In genomic region chr5:14076566-14076965, GRCh38 we compare ENCODE assay signal across 30 cellular contexts.
"Had no signal": no experiment of that assay in that cellular context is flagged by ENCODE, and none has a peak within 500 bp of the region (broad histone marks: within the 10 kb centered on the region; RNA-seq: fewer than 3 reads in every experiment).

No MANE protein-coding gene starts in this region.

- FAIRE-seq: small intestine had no signal

- H3K36me3 ChIP-seq: ovary, right lobe of liver, sigmoid colon, suprapubic skin, tibial artery, transverse colon, upper lobe of right lung, uterus had no signal

- H3K4me1 Mint-ChIP-seq: naive thymus-derived CD8-positive, alpha-beta T cell; neural crest cell; stimulated activated memory B cell treated with anti-CD40 and anti-IgM and Interleukin-4, amounts not matched to agents 10 μg/mL and 1 μg/mL and 100 μg/mL, for 72 hours; stimulated activated naive CD8-positive, alpha-beta T cell treated with anti-CD3 and anti-CD28 coated beads, Interleukin-15, amount 100 ng/mL, for 72 hours had no signal

- H3K27ac ChIP-seq: ovary, parathyroid adenoma, psoas muscle, right lobe of liver, sigmoid colon, suprapubic skin, testis, tibial artery, transverse colon, upper lobe of right lung, uterus had no signal

- H3K4me3 Mint-ChIP-seq: naive thymus-derived CD8-positive, alpha-beta T cell; natural killer cell treated with Interleukin-12 subunit alpha and Interleukin-12 subunit beta and Interleukin-15 and Interleukin-18, amount 100 ng/mL, for 72 hours; nephron progenitor cell; neural crest cell; stimulated activated memory B cell treated with anti-CD40 and anti-IgM and Interleukin-4, amounts not matched to agents 10 μg/mL and 1 μg/mL and 100 μg/mL, for 72 hours; stimulated activated naive CD8-positive, alpha-beta T cell treated with anti-CD3 and anti-CD28 coated beads, Interleukin-15, amount 100 ng/mL, for 72 hours; type B pancreatic cell had no signal

- DNase-seq: naive thymus-derived CD8-positive, alpha-beta T cell; nephron progenitor cell; occipital lobe; ovary; posterior cingulate gyrus; psoas muscle; right cardiac atrium; right lobe of liver; sigmoid colon; small intestine; stimulated activated CD4-positive, alpha-beta T cell treated with anti-CD3 and anti-CD28 coated beads, Interleukin-15, amount 100 ng/mL, for 24 hours; stimulated activated CD4-positive, alpha-beta T cell treated with anti-CD3 and anti-CD28 coated beads, Interleukin-2, amount 100 ng/mL, for 24 hours; stimulated activated CD4-positive, alpha-beta T cell treated with anti-CD3 and anti-CD28 coated beads, Interleukin-2, amount 100 ng/mL, for 48 hours; stimulated activated CD4-positive, alpha-beta T cell treated with anti-CD3 and anti-CD28 coated beads, Interleukin-4, amount 100 ng/mL, for 24 hours; stimulated activated naive CD4-positive, alpha-beta T cell; stimulated activated naive CD8-positive, alpha-beta T cell treated with anti-CD3 and anti-CD28 coated beads, Interleukin-15, amount 100 ng/mL, for 72 hours; stimulated activated naive CD8-positive, alpha-beta T cell treated with anti-CD3 and anti-CD28 coated beads, Interleukin-15, Interleukin-2, amounts not matched to agents 100 U/mL and 50 U/mL, for 24 hours; substantia nigra; testis; tibial artery; transverse colon; upper lobe of right lung; uterus had no signal

- H3K36me3 Mint-ChIP-seq: naive thymus-derived CD8-positive, alpha-beta T cell; natural killer cell treated with Interleukin-12 subunit alpha and Interleukin-12 subunit beta and Interleukin-15 and Interleukin-18, amount 100 ng/mL, for 72 hours; stimulated activated memory B cell treated with anti-CD40 and anti-IgM and Interleukin-4, amounts not matched to agents 10 μg/mL and 1 μg/mL and 100 μg/mL, for 72 hours; type B pancreatic cell had no signal

- H3K27ac Mint-ChIP-seq: naive thymus-derived CD8-positive, alpha-beta T cell; natural killer cell treated with Interleukin-12 subunit alpha and Interleukin-12 subunit beta and Interleukin-15 and Interleukin-18, amount 100 ng/mL, for 72 hours; nephron progenitor cell; progenitor cell of endocrine pancreas; stimulated activated memory B cell treated with anti-CD40 and anti-IgM and Interleukin-4, amounts not matched to agents 10 μg/mL and 1 μg/mL and 100 μg/mL, for 72 hours; stimulated activated naive CD8-positive, alpha-beta T cell treated with anti-CD3 and anti-CD28 coated beads, Interleukin-15, amount 100 ng/mL, for 72 hours; type B pancreatic cell had no signal

- H3K9me3 Mint-ChIP-seq: natural killer cell treated with Interleukin-12 subunit alpha and Interleukin-12 subunit beta and Interleukin-15 and Interleukin-18, amount 100 ng/mL, for 72 hours; stimulated activated naive CD8-positive, alpha-beta T cell treated with anti-CD3 and anti-CD28 coated beads, Interleukin-15, amount 100 ng/mL, for 72 hours; type B pancreatic cell had no signal

- ATAC-seq: naive thymus-derived CD8-positive, alpha-beta T cell; natural killer cell treated with Interleukin-12 subunit alpha and Interleukin-12 subunit beta and Interleukin-15 and Interleukin-18, amount 100 ng/mL, for 72 hours; psoas muscle; right cardiac atrium; right lobe of liver; stimulated activated memory B cell treated with anti-CD40 and anti-IgM and Interleukin-4, amounts not matched to agents 10 μg/mL and 1 μg/mL and 100 μg/mL, for 72 hours; stimulated activated naive CD8-positive, alpha-beta T cell treated with anti-CD3 and anti-CD28 coated beads, Interleukin-15, amount 100 ng/mL, for 72 hours; stimulated activated naive CD8-positive, alpha-beta T cell treated with anti-CD3 and anti-CD28 coated beads, Interleukin-15, Interleukin-2, amounts not matched to agents 100 U/mL and 50 U/mL, for 24 hours; upper lobe of right lung had no signal

- H3K27me3 ChIP-seq: ovary, right lobe of liver, sigmoid colon, suprapubic skin, testis, tibial artery, transverse colon, upper lobe of right lung, uterus had no signal

- H3K4me1 ChIP-seq: parathyroid adenoma, psoas muscle, right lobe of liver, sigmoid colon, suprapubic skin, testis, tibial artery, transverse colon, upper lobe of right lung, uterus had no signal

- H3K27me3 Mint-ChIP-seq: stimulated activated naive CD8-positive, alpha-beta T cell treated with anti-CD3 and anti-CD28 coated beads, Interleukin-15, amount 100 ng/mL, for 72 hours had no signal

- H3K9me3 ChIP-seq: ovary, psoas muscle, right lobe of liver, sigmoid colon, suprapubic skin, testis, tibial artery, transverse colon, upper lobe of right lung, uterus had no signal

- H3K4me3 ChIP-seq: ovary, psoas muscle, right lobe of liver, sigmoid colon, suprapubic skin, testis, tibial artery, transverse colon, upper lobe of right lung, uterus had no signal
